In genomic region chr5:172299916-172300439, GRCh38 we compare ENCODE assay signal across 22 cellular contexts. TPM values are rescaled to one million over a fixed set of nuclear protein-coding genes. Genes with fewer than 3 reads are reported as not detected.
DNase-seq lines count a peak whose midpoint lies in the region; ATAC-seq and TF ChIP-seq lines count a peak whose summit lies in the region.
"Had no signal": no experiment of that assay in that cellular context is flagged by ENCODE, and none has a peak within 500 bp of the region (broad histone marks: within the 10 kb centered on the region; RNA-seq: fewer than 3 reads in every experiment).

No MANE protein-coding gene starts in this region.

- H3K27ac ChIP-seq in HEK293 (ENCODE audit: extremely low read depth, low read depth, low read length) = no peak overlapping the region
- no peak overlapping the region for H3K27ac ChIP-seq in fibroblast of lung (ENCODE audit: insufficient read depth, low read length)
- H3K27ac ChIP-seq in lower lobe of right lung = no peak overlapping the region
- H3K27ac ChIP-seq: BLaER1 treated with 17β-estradiol and CSF1 and Interleukin-3, amounts not matched to agents 10 nM and 100 nM; gastroesophageal sphincter; left lung; Peyer's patch; right atrium auricular region; upper lobe of right lung had no signal

- intact Hi-C loops in lower lobe of right lung (cut with DNase I) = no loop called here

- no peak overlapping the region for H3K27ac Mint-ChIP-seq in activated T-helper 17 cell treated with anti-CD3 and anti-CD28 coated beads, Interleukin-2, amount 50 U/mL, for 72 hours

- peaks cover 6% of the 10 kb centered on the region for H3K27me3 Mint-ChIP-seq in activated T-helper 17 cell treated with anti-CD3 and anti-CD28 coated beads, Interleukin-2, amount 50 U/mL, for 72 hours

- H3K4me3 Mint-ChIP-seq in activated T-helper 17 cell treated with anti-CD3 and anti-CD28 coated beads, Interleukin-2, amount 50 U/mL, for 72 hours = no peak overlapping the region

- no peaks in the 10 kb centered on the region for H3K9me3 ChIP-seq in HEK293 (ENCODE audit: control insufficient read depth, insufficient read depth, low read depth, low read length)
- no peaks in the 10 kb centered on the region for H3K9me3 ChIP-seq in fibroblast of lung (ENCODE audit: control insufficient read depth, insufficient read depth, low read depth, low read length)
- no peaks in the 10 kb centered on the region for H3K9me3 ChIP-seq in lower lobe of right lung
- H3K9me3 ChIP-seq: gastroesophageal sphincter, HAP-1, left lung, upper lobe of right lung had no signal

- POLR2A ChIA-PET in HEK293 (lab: Yijun Ruan, JAX) = no interaction called here

- no peaks in the 10 kb centered on the region for H4K20me1 ChIP-seq in fibroblast of lung (ENCODE audit: control insufficient read depth, extremely low read depth, insufficient read depth, low read length)
- H4K20me1 ChIP-seq: BLaER1 treated with 17β-estradiol and CSF1 and Interleukin-3, amounts not matched to agents 10 nM and 100 nM had no signal

- CTCF ChIA-PET in HEK293 (lab: Yijun Ruan, JAX) = interaction anchor here (0.7 to 1.1 kb wide), 2 partner anchors 70 to 379 kb away, joined by 3 to 4 read pairs; no protein-coding TSS in a partner anchor

- H3K4me2 ChIP-seq in fibroblast of lung (ENCODE audit: extremely low read depth, insufficient read depth, low read length) = no peak overlapping the region
- H3K4me2 ChIP-seq: BLaER1 treated with 17β-estradiol and CSF1 and Interleukin-3, amounts not matched to agents 10 nM and 100 nM had no signal

- TF ChIP-seq CTCF in HEK293 (tag by site-specific recombination; IDR thresholded peaks at IDR 0.05) (no peak), fibroblast of lung (conservative IDR thresholded peaks at IDR 0.05 in 1 of 2, IDR thresholded peaks at IDR 0.05 in 1 of 2; ENCODE audit: low read depth in 1 of 2, low read length in 2 of 2) (no peak), lower lobe of right lung (IDR thresholded peaks at IDR 0.05) (no peak)

- H3K36me3 ChIP-seq in HEK293 (ENCODE audit: control insufficient read depth in 2 of 2, insufficient read depth in 1 of 2, low read length in 2 of 2) = no peaks in the 10 kb centered on the region
- no peaks in the 10 kb centered on the region for H3K36me3 ChIP-seq in fibroblast of lung (ENCODE audit: control insufficient read depth, insufficient read depth, low read length)
- H3K36me3 ChIP-seq in lower lobe of right lung = no peaks in the 10 kb centered on the region
- H3K36me3 ChIP-seq: BLaER1 treated with 17β-estradiol and CSF1 and Interleukin-3, amounts not matched to agents 10 nM and 100 nM; gastroesophageal sphincter; HAP-1; left lung; Peyer's patch; right atrium auricular region; upper lobe of right lung had no signal

- no peaks in the 10 kb centered on the region for H3K9me3 Mint-ChIP-seq in activated T-helper 17 cell treated with anti-CD3 and anti-CD28 coated beads, Interleukin-2, amount 50 U/mL, for 72 hours

- peak; percentile 44 for ATAC-seq in activated T-helper 17 cell treated with anti-CD3 and anti-CD28 coated beads, Interleukin-2, amount 50 U/mL, for 72 hours (replicated peaks)
- no peak for ATAC-seq in lower lobe of right lung
- ATAC-seq: gastroesophageal sphincter, left lung, SK-N-SH treated with all-trans-retinoic acid at 6 μM for 48 hours, upper lobe of right lung had no signal

- DNase-seq in A172 (ENCODE audit: low spot score) = peak; percentile 63
- peak; percentile 43 to 63 for DNase-seq in fibroblast of lung (ENCODE audit: low read depth in 2 of 2)
- DNase-seq in NCI-H1930 (lab: John Stamatoyannopoulos, UW) = no peak
- no peak for DNase-seq in lower lobe of right lung
- DNase-seq in NCI-H446 (lab: John Stamatoyannopoulos, UW) = no peak
- DNase-seq in activated CD4-positive, alpha-beta T cell treated with anti-CD3 and anti-CD28 coated beads, Interleukin-2, amount 50 U/mL, for 48 hours = no peak
- DNase-seq: activated CD8-positive, alpha-beta memory T cell treated with anti-CD3 and anti-CD28 coated beads, Interleukin-2, amount 50 U/mL, for 4 hours; activated gamma-delta T cell treated with Interleukin-2 at 50 U/mL for 16 hours; KG1; left lung; NCI-H1105 treated with DMSO at 0.1 percent for 48 hours; Peyer's patch; stimulated activated naive CD4-positive, alpha-beta T cell; T1000; upper lobe of right lung had no signal

- H3K4me1 ChIP-seq in HEK293 (ENCODE audit: control insufficient read depth, insufficient read depth, low read length) (peaks cover 4% of the 10 kb centered on the region; the same call in 1 of the 2 replicates), fibroblast of lung (ENCODE audit: control insufficient read depth, extremely low read depth, insufficient read depth, low read length) (no peaks in the 10 kb centered on the region), lower lobe of right lung (no peaks in the 10 kb centered on the region)
- H3K4me1 ChIP-seq: gastroesophageal sphincter, left lung, Peyer's patch, right atrium auricular region, upper lobe of right lung had no signal

- no peak overlapping the region for H2AFZ ChIP-seq in fibroblast of lung (ENCODE audit: low read length)

- H3K27me3 ChIP-seq in fibroblast of lung (ENCODE audit: control insufficient read depth, insufficient read depth, low read length) (peaks cover 4% of the 10 kb centered on the region), lower lobe of right lung (ENCODE audit: low read depth) (no peaks in the 10 kb centered on the region)
- H3K27me3 ChIP-seq: BLaER1 treated with 17β-estradiol and CSF1 and Interleukin-3, amounts not matched to agents 10 nM and 100 nM; gastroesophageal sphincter; left lung; Peyer's patch; right atrium auricular region; upper lobe of right lung had no signal

- H3K4me1 Mint-ChIP-seq in activated T-helper 17 cell treated with anti-CD3 and anti-CD28 coated beads, Interleukin-2, amount 50 U/mL, for 72 hours = no peaks in the 10 kb centered on the region

- H3K36me3 Mint-ChIP-seq in activated T-helper 17 cell treated with anti-CD3 and anti-CD28 coated beads, Interleukin-2, amount 50 U/mL, for 72 hours (ENCODE audit: low read depth) = no peaks in the 10 kb centered on the region

- H3K79me2 ChIP-seq in fibroblast of lung (ENCODE audit: control insufficient read depth, insufficient read depth, low read length) = no peaks in the 10 kb centered on the region

- H3K9ac ChIP-seq in fibroblast of lung (ENCODE audit: insufficient read depth, low read length) = no peak overlapping the region
- H3K9ac ChIP-seq: BLaER1 treated with 17β-estradiol and CSF1 and Interleukin-3, amounts not matched to agents 10 nM and 100 nM had no signal

- H3K4me3 ChIP-seq in HEK293 (ENCODE audit: low read depth, low read length) (no peak overlapping the region), fibroblast of lung (replicated peaks in 1 of 4; ENCODE audit: control extremely low read depth in 1 of 4, insufficient read depth in 1 of 4, low read depth in 3 of 4, low read length in 4 of 4) (no peak overlapping the region), lower lobe of right lung (no peak overlapping the region)
- H3K4me3 ChIP-seq: BLaER1 treated with 17β-estradiol and CSF1 and Interleukin-3, amounts not matched to agents 10 nM and 100 nM; gastroesophageal sphincter; HAP-1; left lung; Peyer's patch; right atrium auricular region; upper lobe of right lung had no signal

TF ChIP-seq in HEK293, 187 proteins besides CTCF, POLR2A, EP300 and RAD21 (continues in another document):
- TF ChIP-seq ZNF660 (tag by site-specific recombination; IDR thresholded peaks at IDR 0.05) (peak; percentile 75), PRDM6 (tag by site-specific recombination; IDR thresholded peaks at IDR 0.05) (peak; percentile 56), ZNF280C (tag by site-specific recombination; IDR thresholded peaks at IDR 0.05) (no peak), ZNF157 (tag by site-specific recombination; IDR thresholded peaks at IDR 0.05) (no peak)

RNA-seq across cellular contexts. Expression of gene UBTD2, which starts 16.4 kb away (rescaled TPM):
- total RNA-seq in A172 (2014; rRNA removed; shearing (Covaris generic)) = 38.2 and 42.4 TPM in 2 replicates
- 1 to 10 TPM; 7.7 to 8.3 TPM for total RNA-seq in activated T-helper 17 cell treated with anti-CD3 and anti-CD28 coated beads, Interleukin-2, amount 50 U/mL, for 72 hours
- total RNA-seq in fibroblast of lung = 24.9 and 26.7 TPM in 2 replicates
- polyA plus RNA-seq in fibroblast of lung = 22.6 and 29.8 TPM in 2 replicates
- polyA plus RNA-seq in fibroblast of lung (2012) = 16.8 and 21.0 TPM in 2 replicates
- polyA minus RNA-seq in fibroblast of lung (ENCODE audit: low replicate concordance) = 3.3 and 3.5 TPM in 2 replicates
- 15.8 TPM for total RNA-seq in lower lobe of right lung

Comparison
In these comparisons a context has a peak if more than half of its experiments do, and no peak if none do; other contexts are left out.
1. DNase-seq: peak in A172 (single experiment) and fibroblast of lung (2 of 2); none in NCI-H1930 (0 of 2), lower lobe of right lung (single experiment), NCI-H446 (0 of 2) and activated CD4-positive, alpha-beta T cell treated with anti-CD3 and anti-CD28 coated beads, Interleukin-2, amount 50 U/mL, for 48 hours (0 of 2).